ENCODE assay signal across 14 cellular contexts in the genomic region with DNA sequence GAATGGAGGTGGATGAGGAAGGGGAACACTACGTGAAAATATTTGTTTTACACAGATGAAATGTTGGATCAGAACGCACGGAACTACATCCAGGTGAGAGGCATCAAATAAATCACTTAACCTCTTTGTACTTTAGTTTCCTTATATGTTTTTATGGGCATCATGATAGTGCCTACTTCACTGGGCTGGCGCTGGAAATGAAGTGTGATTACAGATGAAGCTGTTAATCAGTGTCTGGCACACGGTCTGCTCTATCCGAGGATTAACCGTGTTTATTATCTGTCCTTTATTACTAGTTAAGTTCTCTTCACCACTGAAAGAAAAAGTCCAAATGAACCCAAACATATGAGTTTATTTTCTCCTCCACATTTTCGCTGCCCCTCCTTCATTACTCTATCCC.
"Had no signal": no experiment of that assay in that cellular context is flagged by ENCODE, and none has a peak within 500 bp of the region (broad histone marks: within the 10 kb centered on the region; RNA-seq: fewer than 3 reads in every experiment).

No MANE protein-coding gene starts in this region.

- H3K27ac Mint-ChIP-seq: activated CD4-positive, alpha-beta memory T cell treated with anti-CD3 and anti-CD28 coated beads for 36 hours; activated naive CD4-positive, alpha-beta T cell treated with anti-CD3 and anti-CD28 coated beads, Interleukin-2, amount 10 ng/mL, durations not matched to agents 7 days and 5 days; activated T-cell treated with anti-CD3 and anti-CD28 coated beads, Interleukin-2, amount 50 U/mL, for 72 hours; stimulated activated memory B cell treated with anti-CD40 and anti-IgM and Interleukin-4, amounts not matched to agents 10 μg/mL and 1 μg/mL and 100 μg/mL, for 72 hours; T-helper 1 cell treated with Interleukin-12 subunit alpha and Interleukin-12 subunit beta and Interleukin-4 antibody, amounts not matched to agents 30 μg/mL and 1 μg/mL, for 36 hours had no signal

- H3K4me3 Mint-ChIP-seq: activated naive CD4-positive, alpha-beta T cell treated with anti-CD3 and anti-CD28 coated beads, Interleukin-2, amount 10 ng/mL, durations not matched to agents 7 days and 5 days; T-helper 1 cell treated with Interleukin-12 subunit alpha and Interleukin-12 subunit beta and Interleukin-4 antibody, amounts not matched to agents 30 μg/mL and 1 μg/mL, for 36 hours had no signal

- H3K27me3 ChIP-seq: body of pancreas, right lobe of liver had no signal

- H3K27ac ChIP-seq: body of pancreas, cardiac muscle cell, right lobe of liver, stomach, tibial nerve had no signal

- H3K36me3 ChIP-seq: cardiac muscle cell, right lobe of liver, stomach, suprapubic skin, tibial nerve had no signal

- H3K9me3 Mint-ChIP-seq: activated CD4-positive, alpha-beta memory T cell treated with anti-CD3 and anti-CD28 coated beads for 36 hours; activated naive CD4-positive, alpha-beta T cell treated with anti-CD3 and anti-CD28 coated beads, Interleukin-2, amount 10 ng/mL, durations not matched to agents 7 days and 5 days; activated T-cell treated with anti-CD3 and anti-CD28 coated beads, Interleukin-2, amount 50 U/mL, for 72 hours; stimulated activated memory B cell treated with anti-CD40 and anti-IgM and Interleukin-4, amounts not matched to agents 10 μg/mL and 1 μg/mL and 100 μg/mL, for 72 hours; T-helper 1 cell treated with Interleukin-12 subunit alpha and Interleukin-12 subunit beta and Interleukin-4 antibody, amounts not matched to agents 30 μg/mL and 1 μg/mL, for 36 hours had no signal

- H3K36me3 Mint-ChIP-seq: activated CD4-positive, alpha-beta memory T cell treated with anti-CD3 and anti-CD28 coated beads for 36 hours; activated naive CD4-positive, alpha-beta T cell treated with anti-CD3 and anti-CD28 coated beads, Interleukin-2, amount 10 ng/mL, durations not matched to agents 7 days and 5 days; stimulated activated memory B cell treated with anti-CD40 and anti-IgM and Interleukin-4, amounts not matched to agents 10 μg/mL and 1 μg/mL and 100 μg/mL, for 72 hours had no signal

- DNase-seq: hippocampal formation, T1000 had no signal

- H3K4me1 ChIP-seq: right lobe of liver, tibial nerve had no signal

- H3K4me3 ChIP-seq: body of pancreas, cardiac muscle cell, right lobe of liver, skin epidermis, stomach, suprapubic skin, tibial nerve had no signal

- H3K9me3 ChIP-seq: body of pancreas, right lobe of liver, stomach, suprapubic skin had no signal
